29 cellular contexts compared by ENCODE assay signal in genomic region chr11:81036168-81036870, GRCh38.
"Had no signal": no experiment of that assay in that cellular context is flagged by ENCODE, and none has a peak within 500 bp of the region (broad histone marks: within the 10 kb centered on the region; RNA-seq: fewer than 3 reads in every experiment).

No MANE protein-coding gene starts in this region.

- H3K4me1 ChIP-seq: body of pancreas, colonic mucosa, gastrocnemius medialis, neural progenitor cell, right lobe of liver, uterus had no signal

- H3K36me3 Mint-ChIP-seq: activated CD8-positive, alpha-beta memory T cell treated with anti-CD3 and anti-CD28 coated beads, Interleukin-2, amount 10 ng/mL, durations not matched to agents 7 days and 5 days; activated naive CD8-positive, alpha-beta T cell; natural killer cell; neural progenitor cell; stimulated activated effector memory CD8-positive, alpha-beta T cell treated with anti-CD3 and anti-CD28 coated beads, Interleukin-12 subunit alpha, Interleukin-12 subunit beta, amount 100 ng/mL, for 72 hours; type B pancreatic cell had no signal

- H3K27me3 Mint-ChIP-seq: activated B cell treated with CpG ODN at 0.5 μM for 24 hours; activated CD8-positive, alpha-beta memory T cell treated with anti-CD3 and anti-CD28 coated beads, Interleukin-2, amount 10 ng/mL, durations not matched to agents 7 days and 5 days; activated naive CD8-positive, alpha-beta T cell; stimulated activated naive CD8-positive, alpha-beta T cell treated with anti-CD3 and anti-CD28 coated beads, Interleukin-15, Interleukin-2, amounts not matched to agents 100 ng/mL and 50 ng/mL, for 24 hours had no signal

- H3K27ac Mint-ChIP-seq: activated B cell treated with CpG ODN at 0.5 μM for 24 hours; activated CD8-positive, alpha-beta memory T cell treated with anti-CD3 and anti-CD28 coated beads, Interleukin-2, amount 10 ng/mL, durations not matched to agents 7 days and 5 days; activated CD8-positive, alpha-beta T cell treated with anti-CD3 and anti-CD28 coated beads, Interleukin-2, amount 10 ng/mL, durations not matched to agents 7 days and 5 days; activated naive CD8-positive, alpha-beta T cell; activated T-cell treated with anti-CD3 and anti-CD28 coated beads, Interleukin-2, amount 50 U/mL, for 72 hours; natural killer cell; neural progenitor cell; stimulated activated effector memory CD8-positive, alpha-beta T cell treated with anti-CD3 and anti-CD28 coated beads, Interleukin-12 subunit alpha, Interleukin-12 subunit beta, amount 100 ng/mL, for 72 hours; stimulated activated naive CD8-positive, alpha-beta T cell treated with anti-CD3 and anti-CD28 coated beads, Interleukin-15, Interleukin-2, amounts not matched to agents 100 ng/mL and 50 ng/mL, for 24 hours; T-helper 1 cell treated with Interleukin-12 subunit alpha and Interleukin-12 subunit beta and Interleukin-4 antibody, amounts not matched to agents 30 μg/mL and 1 μg/mL, for 36 hours; type B pancreatic cell had no signal

- H3K27me3 ChIP-seq: body of pancreas, cardiac muscle cell, colonic mucosa, gastrocnemius medialis, neural progenitor cell, right lobe of liver, uterus had no signal

- H3K27ac ChIP-seq: body of pancreas, cardiac muscle cell, colonic mucosa, gastrocnemius medialis, neural progenitor cell, right lobe of liver, thoracic aorta, uterus had no signal

- H3K9ac ChIP-seq: neural progenitor cell had no signal

- H3K4me3 ChIP-seq: body of pancreas, cardiac muscle cell, colonic mucosa, gastrocnemius medialis, neural progenitor cell, right lobe of liver, thoracic aorta, uterus had no signal

- H3K4me1 Mint-ChIP-seq: activated B cell treated with CpG ODN at 0.5 μM for 24 hours; activated CD8-positive, alpha-beta memory T cell treated with anti-CD3 and anti-CD28 coated beads, Interleukin-2, amount 10 ng/mL, durations not matched to agents 7 days and 5 days; natural killer cell; neural progenitor cell; stimulated activated effector memory CD8-positive, alpha-beta T cell treated with anti-CD3 and anti-CD28 coated beads, Interleukin-12 subunit alpha, Interleukin-12 subunit beta, amount 100 ng/mL, for 72 hours had no signal

- H3K4me3 Mint-ChIP-seq: activated B cell treated with CpG ODN at 0.5 μM for 24 hours; activated CD8-positive, alpha-beta memory T cell treated with anti-CD3 and anti-CD28 coated beads, Interleukin-2, amount 10 ng/mL, durations not matched to agents 7 days and 5 days; activated CD8-positive, alpha-beta T cell treated with anti-CD3 and anti-CD28 coated beads, Interleukin-2, amount 10 ng/mL, durations not matched to agents 7 days and 5 days; activated naive CD8-positive, alpha-beta T cell; activated T-cell treated with anti-CD3 and anti-CD28 coated beads, Interleukin-2, amount 50 U/mL, for 72 hours; natural killer cell; stimulated activated effector memory CD8-positive, alpha-beta T cell treated with anti-CD3 and anti-CD28 coated beads, Interleukin-12 subunit alpha, Interleukin-12 subunit beta, amount 100 ng/mL, for 72 hours; stimulated activated naive CD8-positive, alpha-beta T cell treated with anti-CD3 and anti-CD28 coated beads, Interleukin-15, Interleukin-2, amounts not matched to agents 100 ng/mL and 50 ng/mL, for 24 hours; T-helper 1 cell treated with Interleukin-12 subunit alpha and Interleukin-12 subunit beta and Interleukin-4 antibody, amounts not matched to agents 30 μg/mL and 1 μg/mL, for 36 hours; type B pancreatic cell had no signal

- H3K9me3 ChIP-seq: body of pancreas, colonic mucosa, gastrocnemius medialis, right lobe of liver, thoracic aorta, uterus had no signal

- DNase-seq: activated B cell treated with CpG ODN at 0.5 μM for 24 hours; activated CD8-positive, alpha-beta memory T cell treated with anti-CD3 and anti-CD28 coated beads, Interleukin-2, amount 10 ng/mL, durations not matched to agents 7 days and 5 days; activated CD8-positive, alpha-beta T cell treated with anti-CD3 and anti-CD28 coated beads, Interleukin-2, amount 10 ng/mL, durations not matched to agents 7 days and 5 days; activated naive CD4-positive, alpha-beta T cell treated with Interleukin-2 at 50 U/mL for 16 hours; activated T-cell treated with anti-CD3 and anti-CD28 coated beads, Interleukin-2, amount 50 U/mL, for 72 hours; aorta; body of pancreas; cerebellar nuclear complex; colonic mucosa; effector CD8-positive, alpha-beta T cell; gastrocnemius medialis; hippocampal formation; left cardiac atrium; mammary epithelial cell; natural killer cell; occipital lobe; right lobe of liver; stimulated activated CD4-positive, alpha-beta T cell treated with anti-CD3 and anti-CD28 coated beads, Interleukin-12 subunit alpha, Interleukin-12 subunit beta, amount 100 ng/mL, for 4 hours; stimulated activated CD4-positive, alpha-beta T cell treated with anti-CD3 and anti-CD28 coated beads, Interleukin-4, amount 100 ng/mL, for 1 hour; T-helper 9 cell; uterus had no signal

- H3K36me3 ChIP-seq: cardiac muscle cell, colonic mucosa, gastrocnemius medialis, neural progenitor cell, right lobe of liver, thoracic aorta, uterus had no signal

- ATAC-seq: activated CD8-positive, alpha-beta memory T cell treated with anti-CD3 and anti-CD28 coated beads, Interleukin-2, amount 10 ng/mL, durations not matched to agents 7 days and 5 days; activated CD8-positive, alpha-beta T cell treated with anti-CD3 and anti-CD28 coated beads, Interleukin-2, amount 10 ng/mL, durations not matched to agents 7 days and 5 days; activated T-cell treated with anti-CD3 and anti-CD28 coated beads, Interleukin-2, amount 50 U/mL, for 72 hours; body of pancreas; gastrocnemius medialis; left cardiac atrium; natural killer cell; right lobe of liver; stimulated activated effector memory CD8-positive, alpha-beta T cell treated with anti-CD3 and anti-CD28 coated beads, Interleukin-12 subunit alpha, Interleukin-12 subunit beta, amount 100 ng/mL, for 72 hours had no signal

- H3K4me2 ChIP-seq: neural progenitor cell had no signal
